Comparison of ENCODE assay signal across 8 cellular contexts in the genomic region with DNA sequence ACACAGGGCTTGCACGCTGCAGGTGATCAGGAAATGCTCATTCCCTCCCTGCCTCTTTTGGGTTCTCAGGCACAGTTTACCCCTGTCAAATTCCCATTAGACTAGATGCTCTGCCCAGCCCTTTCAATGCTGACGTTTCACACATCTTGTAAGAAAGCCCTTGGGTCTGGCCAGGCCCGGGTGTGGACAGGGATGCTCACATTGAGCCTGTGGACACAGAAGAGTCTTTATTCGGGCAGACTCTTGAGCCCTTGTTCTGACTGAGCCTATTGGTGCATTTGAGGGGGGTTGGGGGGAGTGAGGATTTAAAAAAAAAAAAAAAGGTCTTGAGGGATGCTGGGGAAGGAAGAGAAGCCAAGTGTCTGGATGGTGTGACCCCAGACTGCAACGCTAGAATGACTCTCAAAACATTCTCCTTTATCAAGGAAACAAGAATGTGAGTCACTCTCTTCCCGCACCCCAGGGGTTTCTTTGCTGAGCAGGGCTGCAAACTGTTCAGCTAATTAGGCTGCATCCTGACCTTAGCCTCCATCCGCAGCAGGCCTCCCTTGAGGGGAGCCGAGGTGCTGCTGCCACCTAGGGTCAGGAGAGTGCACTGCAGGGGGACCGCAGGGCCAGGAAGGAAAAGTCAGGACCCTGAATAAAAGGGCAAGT. TPM values are rescaled to one million over a fixed set of nuclear protein-coding genes. Genes with fewer than 3 reads are reported as not detected.
DNase-seq lines count a peak whose midpoint lies in the region; ATAC-seq and TF ChIP-seq lines count a peak whose summit lies in the region.

No MANE protein-coding gene starts in this region.

- H3K4me3 ChIP-seq in HEK293 (ENCODE audit: low read depth, low read length) (no peak overlapping the region), lung (no peak overlapping the region)

- CTCF ChIA-PET in HEK293 (lab: Yijun Ruan, JAX) = interaction anchor here (0.6 to 2.6 kb wide), 23 partner anchors 9 to 1509 kb away, joined by 3 to 14 read pairs (median 4); no protein-coding TSS in a partner anchor

- peaks cover 6% of the 10 kb centered on the region for H3K4me1 Mint-ChIP-seq in activated CD4-positive, alpha-beta T cell treated with anti-CD3 and anti-CD28 coated beads, Interleukin-2, amount 10 ng/mL, durations not matched to agents 24 days and 14 days

- H3K4me3 Mint-ChIP-seq in activated CD4-positive, alpha-beta T cell treated with anti-CD3 and anti-CD28 coated beads, Interleukin-2, amount 10 ng/mL, durations not matched to agents 24 days and 14 days = no peak overlapping the region

- DNase-seq in NCI-H1105 treated with DMSO at 0.1 percent for 48 hours (lab: John Stamatoyannopoulos, UW) (peak; percentile 9), NCI-H1105 (lab: John Stamatoyannopoulos, UW) (no peak), NCI-H146 (lab: John Stamatoyannopoulos, UW) (peak; percentile 47), ecto neural progenitor cell (ENCODE audit: low spot score) (peak; percentile 86), lung (ENCODE audit: low spot score) (peak; percentile 56)
- DNase-seq in activated CD4-positive, alpha-beta T cell treated with anti-CD3 and anti-CD28 coated beads, Interleukin-2, amount 10 ng/mL, durations not matched to agents 24 days and 14 days = peak; percentile 89
- DNase-seq in stimulated activated CD8-positive, alpha-beta memory T cell treated with anti-CD3 and anti-CD28 coated beads, Interleukin-4, amount 100 ng/mL, for 24 hours (ENCODE audit: low read depth) = peak; percentile 44

- H3K9me3 Mint-ChIP-seq in activated CD4-positive, alpha-beta T cell treated with anti-CD3 and anti-CD28 coated beads, Interleukin-2, amount 10 ng/mL, durations not matched to agents 24 days and 14 days = no peaks in the 10 kb centered on the region

- H3K27ac Mint-ChIP-seq in activated CD4-positive, alpha-beta T cell treated with anti-CD3 and anti-CD28 coated beads, Interleukin-2, amount 10 ng/mL, durations not matched to agents 24 days and 14 days = no peak overlapping the region

- POLR2A ChIA-PET in HEK293 (lab: Yijun Ruan, JAX) = no interaction called here

- H3K27me3 ChIP-seq in lung (ENCODE audit: control insufficient read depth, insufficient read depth) = no peaks in the 10 kb centered on the region

- H3K36me3 ChIP-seq in HEK293 (ENCODE audit: control insufficient read depth in 2 of 2, insufficient read depth in 1 of 2, low read length in 2 of 2) (no peaks in the 10 kb centered on the region), lung (ENCODE audit: control insufficient read depth in 2 of 2, insufficient read depth in 2 of 2, low read length in 2 of 2) (no peaks in the 10 kb centered on the region)

- H3K9me3 ChIP-seq in HEK293 (ENCODE audit: control insufficient read depth, insufficient read depth, low read depth, low read length) (no peaks in the 10 kb centered on the region), lung (ENCODE audit: control insufficient read depth in 2 of 2, insufficient read depth in 1 of 2, low read length in 1 of 2) (no peaks in the 10 kb centered on the region)

- intact Hi-C loops in activated CD4-positive, alpha-beta T cell treated with anti-CD3 and anti-CD28 coated beads, Interleukin-2, amount 10 ng/mL, durations not matched to agents 24 days and 14 days (cut with micrococcal nuclease) = no loop called here

- ATAC-seq in lung (ENCODE audit: insufficient read depth, low FRiP score) = peak; percentile 65

- H3K4me1 ChIP-seq in HEK293 (ENCODE audit: control insufficient read depth, insufficient read depth, low read length) (no peaks in the 10 kb centered on the region), lung (ENCODE audit: control insufficient read depth in 2 of 2, insufficient read depth in 2 of 2, low read length in 2 of 2) (no peaks in the 10 kb centered on the region)

- WGBS in lung, 2 donors = 44 to 46% methylated on average over 9 of the region's 9 CpGs

- no peaks in the 10 kb centered on the region for H3K36me3 Mint-ChIP-seq in activated CD4-positive, alpha-beta T cell treated with anti-CD3 and anti-CD28 coated beads, Interleukin-2, amount 10 ng/mL, durations not matched to agents 24 days and 14 days (ENCODE audit: low read depth)

- H3K27ac ChIP-seq in HEK293 (ENCODE audit: extremely low read depth, low read depth, low read length) (no peak overlapping the region), lung (ENCODE audit: low read depth in 1 of 2, low read length in 1 of 2) (no peak overlapping the region)

- peaks cover 4% of the 10 kb centered on the region for H3K27me3 Mint-ChIP-seq in activated CD4-positive, alpha-beta T cell treated with anti-CD3 and anti-CD28 coated beads, Interleukin-2, amount 10 ng/mL, durations not matched to agents 24 days and 14 days

- TF ChIP-seq CTCF in HEK293 (tag by site-specific recombination; IDR thresholded peaks at IDR 0.05) (peak; percentile 83), lung (IDR thresholded peaks at IDR 0.05; ENCODE audit: control extremely low read depth, extremely low read depth) (peak; percentile 83)

TF ChIP-seq in HEK293, 187 proteins besides CTCF, POLR2A, EP300 and RAD21 (continues in another document):
- TF ChIP-seq, protein P1, sequence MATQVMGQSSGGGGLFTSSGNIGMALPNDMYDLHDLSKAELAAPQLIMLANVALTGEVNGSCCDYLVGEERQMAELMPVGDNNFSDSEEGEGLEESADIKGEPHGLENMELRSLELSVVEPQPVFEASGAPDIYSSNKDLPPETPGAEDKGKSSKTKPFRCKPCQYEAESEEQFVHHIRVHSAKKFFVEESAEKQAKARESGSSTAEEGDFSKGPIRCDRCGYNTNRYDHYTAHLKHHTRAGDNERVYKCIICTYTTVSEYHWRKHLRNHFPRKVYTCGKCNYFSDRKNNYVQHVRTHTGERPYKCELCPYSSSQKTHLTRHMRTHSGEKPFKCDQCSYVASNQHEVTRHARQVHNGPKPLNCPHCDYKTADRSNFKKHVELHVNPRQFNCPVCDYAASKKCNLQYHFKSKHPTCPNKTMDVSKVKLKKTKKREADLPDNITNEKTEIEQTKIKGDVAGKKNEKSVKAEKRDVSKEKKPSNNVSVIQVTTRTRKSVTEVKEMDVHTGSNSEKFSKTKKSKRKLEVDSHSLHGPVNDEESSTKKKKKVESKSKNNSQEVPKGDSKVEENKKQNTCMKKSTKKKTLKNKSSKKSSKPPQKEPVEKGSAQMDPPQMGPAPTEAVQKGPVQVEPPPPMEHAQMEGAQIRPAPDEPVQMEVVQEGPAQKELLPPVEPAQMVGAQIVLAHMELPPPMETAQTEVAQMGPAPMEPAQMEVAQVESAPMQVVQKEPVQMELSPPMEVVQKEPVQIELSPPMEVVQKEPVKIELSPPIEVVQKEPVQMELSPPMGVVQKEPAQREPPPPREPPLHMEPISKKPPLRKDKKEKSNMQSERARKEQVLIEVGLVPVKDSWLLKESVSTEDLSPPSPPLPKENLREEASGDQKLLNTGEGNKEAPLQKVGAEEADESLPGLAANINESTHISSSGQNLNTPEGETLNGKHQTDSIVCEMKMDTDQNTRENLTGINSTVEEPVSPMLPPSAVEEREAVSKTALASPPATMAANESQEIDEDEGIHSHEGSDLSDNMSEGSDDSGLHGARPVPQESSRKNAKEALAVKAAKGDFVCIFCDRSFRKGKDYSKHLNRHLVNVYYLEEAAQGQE (tag by site-specific recombination; IDR thresholded peaks at IDR 0.05) = no peak
- TF ChIP-seq HOXA7 (CRISPR knock-in tag; IDR thresholded peaks at IDR 0.05; ENCODE audit: borderline replicate concordance) (no peak), ZNF423 (tag by site-specific recombination; IDR thresholded peaks at IDR 0.05) (no peak), ZFP69B (tag by site-specific recombination; IDR thresholded peaks at IDR 0.05) (peak; percentile 61; the same call in 1 of the 2 replicates), ZNF184 (tag by site-specific recombination; IDR thresholded peaks at IDR 0.05) (peak; percentile 72; the same call in 1 of the 2 replicates), ZXDB (tag by site-specific recombination; IDR thresholded peaks at IDR 0.05) (peak; percentile 61), ZNF626 (tag by site-specific recombination; IDR thresholded peaks at IDR 0.05) (no peak), ZNF394 (tag by site-specific recombination; IDR thresholded peaks at IDR 0.05; ENCODE audit: borderline replicate concordance) (peak; percentile 25), ZBTB1 (tag by site-specific recombination; IDR thresholded peaks at IDR 0.05) (peak; percentile 71; the same call in 1 of the 2 replicates), ZNF629 (tag by site-specific recombination; IDR thresholded peaks at IDR 0.05) (peak; percentile 75), ZNF707 (tag by site-specific recombination; IDR thresholded peaks at IDR 0.05) (no peak), ZNF664 (tag by site-specific recombination; IDR thresholded peaks at IDR 0.05) (peak; percentile 98), FEZF1 (tag by site-specific recombination; IDR thresholded peaks at IDR 0.05) (peak; percentile 72), SP7 (tag by site-specific recombination; IDR thresholded peaks at IDR 0.05) (peak; percentile 64), ZNF157 (tag by site-specific recombination; IDR thresholded peaks at IDR 0.05) (no peak)
- TF ChIP-seq, protein P2, sequence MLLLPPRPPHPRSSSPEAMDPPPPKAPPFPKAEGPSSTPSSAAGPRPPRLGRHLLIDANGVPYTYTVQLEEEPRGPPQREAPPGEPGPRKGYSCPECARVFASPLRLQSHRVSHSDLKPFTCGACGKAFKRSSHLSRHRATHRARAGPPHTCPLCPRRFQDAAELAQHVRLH (tag by site-specific recombination; IDR thresholded peaks at IDR 0.05) = peak; percentile 48; the same call in 1 of the 2 replicates
- TF ChIP-seq, protein P3, sequence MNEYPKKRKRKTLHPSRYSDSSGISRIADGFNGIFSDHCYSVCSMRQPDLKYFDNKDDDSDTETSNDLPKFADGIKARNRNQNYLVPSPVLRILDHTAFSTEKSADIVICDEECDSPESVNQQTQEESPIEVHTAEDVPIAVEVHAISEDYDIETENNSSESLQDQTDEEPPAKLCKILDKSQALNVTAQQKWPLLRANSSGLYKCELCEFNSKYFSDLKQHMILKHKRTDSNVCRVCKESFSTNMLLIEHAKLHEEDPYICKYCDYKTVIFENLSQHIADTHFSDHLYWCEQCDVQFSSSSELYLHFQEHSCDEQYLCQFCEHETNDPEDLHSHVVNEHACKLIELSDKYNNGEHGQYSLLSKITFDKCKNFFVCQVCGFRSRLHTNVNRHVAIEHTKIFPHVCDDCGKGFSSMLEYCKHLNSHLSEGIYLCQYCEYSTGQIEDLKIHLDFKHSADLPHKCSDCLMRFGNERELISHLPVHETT (tag by site-specific recombination; IDR thresholded peaks at IDR 0.05) = peak; percentile 37; the same call in 1 of the 2 replicates

RNA-seq across cellular contexts. Expression of a gene that starts 53.6 kb away (rescaled TPM):
- total RNA-seq in activated CD4-positive, alpha-beta T cell treated with anti-CD3 and anti-CD28 coated beads, Interleukin-2, amount 10 ng/mL, durations not matched to agents 24 days and 14 days = not detected in 2 replicates
- under 1 TPM in 1 of 2 donors, not detected in 1; 0.11 TPM for total RNA-seq in lung
- polyA plus RNA-seq in lung = under 1 TPM; 0.02 to 0.04 TPM
